Comparison of ENCODE assay signal across 8 cellular contexts in genomic region chr6:29976588-29977424, GRCh38. TPM values are rescaled to one million over a fixed set of nuclear protein-coding genes. Genes with fewer than 3 reads are reported as not detected.
DNase-seq lines count a peak whose midpoint lies in the region; ATAC-seq and TF ChIP-seq lines count a peak whose summit lies in the region.

No MANE protein-coding gene starts in this region.

- H3K9me3 ChIP-seq in effector memory CD4-positive, alpha-beta T cell (ENCODE audit: control insufficient read depth, low read length): no peaks in the 10 kb centered on the region
- no peaks in the 10 kb centered on the region for H3K9me3 ChIP-seq in lung (ENCODE audit: control insufficient read depth in 2 of 2, insufficient read depth in 1 of 2, low read length in 1 of 2)

- peaks cover 12% of the 10 kb centered on the region for H3K4me1 ChIP-seq in effector memory CD4-positive, alpha-beta T cell (ENCODE audit: control insufficient read depth, insufficient read depth, low read length, poor library complexity, severe bottlenecking)
- H3K4me1 ChIP-seq in lung (ENCODE audit: control insufficient read depth in 2 of 2, insufficient read depth in 2 of 2, low read length in 2 of 2): peaks cover 0 to 6% of the 10 kb centered on the region in 2 donors

- TF ChIP-seq CTCF in lung (IDR thresholded peaks at IDR 0.05; ENCODE audit: control extremely low read depth, extremely low read depth): no peak

- DNase-seq in GM04504 (ENCODE audit: low read depth) (peak; percentile 52), NCI-H524 treated with DMSO at 0.1 percent for 48 hours (lab: John Stamatoyannopoulos, UW) (peak; percentile 26), lung (ENCODE audit: low spot score) (peak; percentile 84)
- peak in 2 of 3 experiments; percentile 22 to 31 for DNase-seq in activated CD8-positive, alpha-beta memory T cell treated with anti-CD3 and anti-CD28 coated beads for 48 hours (ENCODE audit: low read depth in 2 of 3, low spot score in 2 of 3)
- peak in 2 of 3 donors; percentile 29 to 31 for DNase-seq in effector memory CD4-positive, alpha-beta T cell
- peak in 2 of 3 donors; percentile 17 to 30 for DNase-seq in stimulated activated CD4-positive, alpha-beta T cell treated with anti-CD3 and anti-CD28 coated beads, TNF-alpha, amount 100 ng/mL, for 48 hours (ENCODE audit: low read depth in 3 of 3)

- ATAC-seq in HG03095 (IDR thresholded peaks at IDR 0.05; ENCODE audit: unreplicated experiment) (peak; percentile 78), lung (ENCODE audit: insufficient read depth, low FRiP score) (peak; percentile 86), HG03342 (IDR thresholded peaks at IDR 0.05; ENCODE audit: unreplicated experiment) (no peak)

- H3K27me3 ChIP-seq in effector memory CD4-positive, alpha-beta T cell (replicated peaks; ENCODE audit: control insufficient read depth, insufficient read depth, low read length, poor library complexity, severe bottlenecking): peaks cover 11% of the 10 kb centered on the region
- H3K27me3 ChIP-seq in lung (ENCODE audit: control insufficient read depth, insufficient read depth): no peaks in the 10 kb centered on the region

- H3K27ac ChIP-seq in effector memory CD4-positive, alpha-beta T cell (ENCODE audit: insufficient read depth, low read length, poor library complexity, severe bottlenecking): no peak overlapping the region
- H3K27ac ChIP-seq in lung (ENCODE audit: low read depth in 1 of 2, low read length in 1 of 2): peak overlapping the region; percentile 88 to 95

- H3K36me3 ChIP-seq in effector memory CD4-positive, alpha-beta T cell (ENCODE audit: control insufficient read depth, insufficient read depth, low read length): no peaks in the 10 kb centered on the region
- H3K36me3 ChIP-seq in lung (ENCODE audit: control insufficient read depth in 2 of 2, insufficient read depth in 2 of 2, low read length in 2 of 2): no peaks in the 10 kb centered on the region

- peak overlapping the region; percentile 55 for H3K4me3 ChIP-seq in effector memory CD4-positive, alpha-beta T cell (ENCODE audit: insufficient read depth, low read depth, low read length, poor library complexity, severe bottlenecking)
- peak overlapping the region; percentile 50 for H3K4me3 ChIP-seq in lung

- 1% methylated on average over 66 of the region's 66 CpGs for WGBS in lung, 2 donors

RNA-seq across cellular contexts. Expression of gene HLA-A, which starts 34.5 kb away (rescaled TPM):
- 100 to 1,000 TPM; 320 to 577 TPM for total RNA-seq in lung
- polyA plus RNA-seq in lung: 1,000 to 10,000 TPM in 1 of 2 donors, 100 to 1,000 TPM in 1; 845 to 3,222 TPM

Comparison
In these comparisons a context has a peak if more than half of its experiments do, and no peak if none do; other contexts are left out.
1. DNase-seq: peak in every context shown above with its lines; median percentile 84 in lung; 52 in GM04504; 30 in effector memory CD4-positive, alpha-beta T cell; 26 in activated CD8-positive, alpha-beta memory T cell treated with anti-CD3 and anti-CD28 coated beads for 48 hours; 26 in NCI-H524 treated with DMSO at 0.1 percent for 48 hours; 24 in stimulated activated CD4-positive, alpha-beta T cell treated with anti-CD3 and anti-CD28 coated beads, TNF-alpha, amount 100 ng/mL, for 48 hours.